In genomic region chr17:30093463-30094147, GRCh38 we compare ENCODE assay signal across 8 cellular contexts. TPM values are rescaled to one million over a fixed set of nuclear protein-coding genes. Genes with fewer than 3 reads are reported as not detected.
DNase-seq lines count a peak whose midpoint lies in the region; ATAC-seq and TF ChIP-seq lines count a peak whose summit lies in the region.

No MANE protein-coding gene starts in this region.

- DNase-seq in activated gamma-delta T cell treated with Interleukin-2 at 50 U/mL for 16 hours (peak; percentile 31), activated gamma-delta T cell (lab: John Stamatoyannopoulos, UW) (no peak), NCI-H1105 treated with DMSO at 0.1 percent for 48 hours (lab: John Stamatoyannopoulos, UW) (peak; percentile 54), T1000 (lab: John Stamatoyannopoulos, UW) (peak; percentile 59), breast epithelium (ENCODE audit: low spot score in 2 of 2) (no peak), inferior parietal cortex (ENCODE audit: extremely low spot score) (peak; percentile 93)
- peak; percentile 32 to 55 for DNase-seq in stimulated activated CD4-positive, alpha-beta T cell treated with anti-CD3 and anti-CD28 coated beads, Interleukin-2, amount 100 ng/mL, for 24 hours

- H3K4me3 ChIP-seq in breast epithelium, result no peak overlapping the region

- peak; percentile 65 to 70 (median 65) for TF ChIP-seq CTCF in breast epithelium (IDR thresholded peaks at IDR 0.05)

- H3K27ac ChIP-seq in breast epithelium, result no peak overlapping the region

- no peak for TF ChIP-seq POLR2A in breast epithelium (IDR thresholded peaks at IDR 0.05)

- no peaks in the 10 kb centered on the region for H3K27me3 ChIP-seq in breast epithelium

- no peaks in the 10 kb centered on the region for H3K4me1 ChIP-seq in breast epithelium

- intact Hi-C loops in breast epithelium (cut with DNase I; ENCODE audit: low total_unique reads), result no loop called here

- H3K9me3 ChIP-seq in breast epithelium, result no peaks in the 10 kb centered on the region

- no peak for ATAC-seq in GM21360 (IDR thresholded peaks at IDR 0.05; ENCODE audit: unreplicated experiment)

- H3K36me3 ChIP-seq in breast epithelium, result no peaks in the 10 kb centered on the region

RNA-seq across cellular contexts. Expression of gene NSRP1, which starts 23.0 kb away (rescaled TPM):
- 10 to 100 TPM; 26.6 to 37.0 (median 29.4) TPM for total RNA-seq in breast epithelium

Comparison
In these comparisons a context has a peak if more than half of its experiments do, and no peak if none do; other contexts are left out.
1. DNase-seq: peak in activated gamma-delta T cell treated with Interleukin-2 at 50 U/mL for 16 hours (single experiment), NCI-H1105 treated with DMSO at 0.1 percent for 48 hours (single experiment), T1000 (single experiment), inferior parietal cortex (single experiment) and stimulated activated CD4-positive, alpha-beta T cell treated with anti-CD3 and anti-CD28 coated beads, Interleukin-2, amount 100 ng/mL, for 24 hours (2 of 2); none in activated gamma-delta T cell (single experiment) and breast epithelium (0 of 2).